In genomic region chr1:210315529-210315928, GRCh38 we compare ENCODE assay signal across 6 cellular contexts.
"Had no signal": no experiment of that assay in that cellular context is flagged by ENCODE, and none has a peak within 500 bp of the region (broad histone marks: within the 10 kb centered on the region; RNA-seq: fewer than 3 reads in every experiment).

No MANE protein-coding gene starts in this region.

- H3K9me3 Mint-ChIP-seq: GM23338, H9, HFFc6 had no signal

- DNase-seq: H9, HCEC 1CT, HFFc6, IMR-90 had no signal

- H3K27ac Mint-ChIP-seq: GM23338, H9, HFFc6 had no signal

- H3K4me3 Mint-ChIP-seq: GM23338, H9, HFFc6 had no signal

- ATAC-seq: GM23338, K562 had no signal

- H3K4me1 Mint-ChIP-seq: GM23338 had no signal

- H3K4me3 ChIP-seq: GM23338, K562 had no signal
